Comparison of ENCODE assay signal across 19 cellular contexts in genomic region chr4:123556526-123556925, GRCh38.
DNase-seq lines count a peak whose midpoint lies in the region; TF ChIP-seq lines count a peak whose summit lies in the region.
"Had no signal": no experiment of that assay in that cellular context is flagged by ENCODE, and none has a peak within 500 bp of the region (broad histone marks: within the 10 kb centered on the region; RNA-seq: fewer than 3 reads in every experiment).

No MANE protein-coding gene starts in this region.

- no peaks in the 10 kb centered on the region for H3K27me3 ChIP-seq in ascending aorta
- H3K27me3 ChIP-seq in mesenchymal stem cell (ENCODE audit: control insufficient read depth in 1 of 2, insufficient read depth in 1 of 2, low read length in 2 of 2): no peaks in the 10 kb centered on the region
- H3K27me3 ChIP-seq in tibial artery: no peaks in the 10 kb centered on the region
- H3K27me3 ChIP-seq: cardiac muscle cell, gastrocnemius medialis had no signal

- peak overlapping the region in 1 of 2 experiments; percentile 26 for H3K4ac ChIP-seq in mesenchymal stem cell (ENCODE audit: low read depth in 1 of 2, low read length in 2 of 2)

- H3K14ac ChIP-seq in mesenchymal stem cell (ENCODE audit: low read length in 2 of 2): no peak overlapping the region

- no peak overlapping the region for H3K23ac ChIP-seq in mesenchymal stem cell (ENCODE audit: low read length in 2 of 2)

- H2BK120ac ChIP-seq in mesenchymal stem cell (ENCODE audit: low read depth, low read length): peak overlapping the region; percentile 11

- H2AK5ac ChIP-seq in mesenchymal stem cell (ENCODE audit: low read length, severe bottlenecking): no peak overlapping the region

- no peak overlapping the region for H3K4me2 ChIP-seq in mesenchymal stem cell (ENCODE audit: low read length, poor library complexity, severe bottlenecking)

- peak; percentile 67 for DNase-seq in HT-29 (ENCODE audit: low spot score)
- no peak for DNase-seq in ascending aorta (ENCODE audit: low spot score in 2 of 2)
- DNase-seq in mesenchymal stem cell: no peak
- no peak for DNase-seq in tibial artery
- no peak for DNase-seq in NOMO-1 treated with dmso at 0.1 percent for 144 hours (lab: John Stamatoyannopoulos, UW; ENCODE audit: unreplicated experiment)
- DNase-seq in stimulated activated CD4-positive, alpha-beta T cell treated with anti-CD3 and anti-CD28 coated beads, Interleukin-2, amount 100 ng/mL, for 24 hours: no peak
- no peak for DNase-seq in NCI-H510A (lab: John Stamatoyannopoulos, UW)
- DNase-seq: activated naive CD8-positive, alpha-beta T cell treated with anti-CD3 and anti-CD28 coated beads for 36 hours; AML-193; COR-L47; EL; erythroblast; gastrocnemius medialis; H7; NCI-H2081 treated with DMSO at 0.1 percent for 48 hours; NCI-H510A treated with DMSO at 0.1 percent for 48 hours; SIG-M5; trophoblast cell had no signal

- TF ChIP-seq CTCF in ascending aorta (IDR thresholded peaks at IDR 0.05) (no peak), tibial artery (IDR thresholded peaks at IDR 0.05) (no peak)

- H3K9me3 ChIP-seq in ascending aorta: no peaks in the 10 kb centered on the region
- H3K9me3 ChIP-seq in mesenchymal stem cell (ENCODE audit: control insufficient read depth, low read length): no peaks in the 10 kb centered on the region
- no peaks in the 10 kb centered on the region for H3K9me3 ChIP-seq in tibial artery
- H3K9me3 ChIP-seq: gastrocnemius medialis had no signal

- H3K4me3 ChIP-seq in ascending aorta (no peak overlapping the region), mesenchymal stem cell (ENCODE audit: insufficient read depth in 1 of 2, low read depth in 1 of 2, low read length in 2 of 2) (no peak overlapping the region), tibial artery (no peak overlapping the region)
- H3K4me3 ChIP-seq: cardiac muscle cell, gastrocnemius medialis had no signal

- no peaks in the 10 kb centered on the region for H3K36me3 ChIP-seq in ascending aorta
- H3K36me3 ChIP-seq in mesenchymal stem cell (ENCODE audit: control insufficient read depth in 1 of 2, insufficient read depth in 2 of 2, low read depth in 1 of 2, low read length in 2 of 2): no peaks in the 10 kb centered on the region
- no peaks in the 10 kb centered on the region for H3K36me3 ChIP-seq in tibial artery
- H3K36me3 ChIP-seq: cardiac muscle cell, gastrocnemius medialis had no signal

- H4K91ac ChIP-seq in mesenchymal stem cell (ENCODE audit: low read length): no peak overlapping the region

- H3K27ac ChIP-seq in ascending aorta: peak overlapping the region; percentile 83 to 87
- peak overlapping the region; percentile 99 for H3K27ac ChIP-seq in mesenchymal stem cell (ENCODE audit: low read length, poor library complexity, severe bottlenecking)
- H3K27ac ChIP-seq in tibial artery: peak overlapping the region; percentile 70 to 71

- intact Hi-C loops in ascending aorta (cut with DNase I) (loop anchor here (5.0 to 10.0 kb wide), 4 partner anchors 276 to 708 kb away; no protein-coding TSS in a partner anchor), tibial artery (cut with DNase I; ENCODE audit: low total_unique reads) (loop anchor here (10.0 kb wide), 2 partner anchors 162 to 432 kb away; partner anchors contain the start of gene SPRY1)

- H3K4me1 ChIP-seq in ascending aorta: peaks cover 3 to 34% of the 10 kb centered on the region in 2 donors
- H3K4me1 ChIP-seq in mesenchymal stem cell (ENCODE audit: control insufficient read depth, insufficient read depth, low read depth, low read length): peaks cover 13% of the 10 kb centered on the region
- peaks cover 0 to 56% (median 33%) of the 10 kb centered on the region in 4 donors for H3K4me1 ChIP-seq in tibial artery

- H2BK12ac ChIP-seq in mesenchymal stem cell (ENCODE audit: low read length in 2 of 2): no peak overlapping the region

- no peak overlapping the region for H4K8ac ChIP-seq in mesenchymal stem cell (ENCODE audit: low read length)

- no peak overlapping the region for H2AFZ ChIP-seq in mesenchymal stem cell (ENCODE audit: low read depth, low read length)

- 98% methylated on average over 3 of the region's 4 CpGs for WGBS in mesenchymal stem cell

- peak overlapping the region; percentile 76 for H3K9ac ChIP-seq in mesenchymal stem cell (ENCODE audit: low read length)

- H2BK15ac ChIP-seq in mesenchymal stem cell (ENCODE audit: low read depth, poor library complexity, severe bottlenecking): no peak overlapping the region

- H3K79me1 ChIP-seq in mesenchymal stem cell (replicated peaks; ENCODE audit: low read length, poor library complexity, severe bottlenecking): no peaks in the 10 kb centered on the region

- no peak overlapping the region for H2BK5ac ChIP-seq in mesenchymal stem cell (ENCODE audit: low read depth, low read length, poor library complexity, severe bottlenecking)

- H3K18ac ChIP-seq in mesenchymal stem cell (ENCODE audit: low read depth in 1 of 2, low read length in 2 of 2): peak overlapping the region; percentile 28 to 52
